Comparison of ENCODE assay signal across 20 cellular contexts in the genomic region with DNA sequence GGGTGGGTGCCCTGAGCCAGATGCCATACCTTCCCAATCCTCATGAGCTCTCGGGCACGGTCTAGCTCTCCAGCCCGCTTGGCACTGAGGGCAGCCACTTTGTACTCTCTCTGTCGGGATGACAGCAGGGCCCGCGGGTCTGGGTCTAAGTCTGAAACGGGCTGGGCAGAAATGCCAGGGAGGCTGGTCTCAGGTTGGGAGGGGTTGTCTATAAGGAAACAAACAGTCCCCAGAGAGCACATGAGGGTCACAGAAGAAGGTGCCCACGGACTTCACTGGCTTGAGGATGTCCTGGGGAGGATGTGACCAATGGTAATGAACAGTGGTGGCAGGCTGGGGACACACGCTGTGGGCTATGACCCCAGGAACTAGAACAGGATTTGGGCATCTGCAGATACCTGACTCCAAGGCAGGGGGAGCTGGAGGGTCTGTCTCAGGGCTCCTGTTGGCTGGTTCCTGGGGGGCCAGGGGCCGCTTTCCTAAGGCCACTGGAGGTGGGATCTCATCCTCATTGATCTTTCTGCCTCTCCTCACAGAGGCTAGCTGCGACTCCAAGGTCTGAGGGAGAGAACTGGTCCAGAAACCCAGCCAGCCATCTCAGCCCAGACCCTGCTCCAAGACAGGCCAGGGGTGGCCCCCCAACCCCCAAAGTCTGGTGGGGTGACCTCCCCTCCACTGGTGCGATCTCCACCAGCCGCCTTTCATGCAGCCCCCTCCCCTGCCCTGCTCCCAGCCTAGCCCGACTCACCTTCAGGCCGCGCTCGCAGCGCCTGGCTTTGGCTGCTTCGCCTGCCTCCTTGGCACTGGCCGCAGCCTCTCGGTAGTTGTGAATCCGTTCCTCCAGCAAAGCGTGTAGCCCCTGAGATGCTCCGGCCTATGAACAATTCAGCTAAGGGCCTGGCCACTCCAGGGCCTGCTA.
"Had no signal": no experiment of that assay in that cellular context is flagged by ENCODE, and none has a peak within 500 bp of the region (broad histone marks: within the 10 kb centered on the region; RNA-seq: fewer than 3 reads in every experiment).

No MANE protein-coding gene starts in this region.

- ATAC-seq: gastroesophageal sphincter; left cardiac atrium; stimulated activated naive B cell treated with anti-CD40 and anti-IgM and Interleukin-4, amounts not matched to agents 10 μg/mL and 1 μg/mL and 100 μg/mL, for 72 hours had no signal

- H3K4me3 ChIP-seq: coronary artery, gastroesophageal sphincter, sigmoid colon, smooth muscle cell, transverse colon had no signal

- H3K27me3 ChIP-seq: gastroesophageal sphincter, sigmoid colon, transverse colon had no signal

- DNase-seq: activated CD4-positive, CD25-positive, alpha-beta regulatory T cell treated with anti-CD3 and anti-CD28 coated beads, Interleukin-2, amount 50 U/mL, for 72 hours; activated CD8-positive, alpha-beta memory T cell treated with anti-CD3 and anti-CD28 coated beads, Interleukin-2, amount 50 U/mL, for 4 hours; activated naive CD4-positive, alpha-beta T cell treated with anti-CD3 and anti-CD28 coated beads for 36 hours; activated naive CD8-positive, alpha-beta T cell treated with anti-CD3 and anti-CD28 coated beads, Interleukin-2, amount 10 ng/mL, durations not matched to agents 7 days and 5 days; activated T-cell treated with anti-CD3 and anti-CD28 coated beads, Interleukin-2, amount 50 U/mL, for 48 hours; amniotic stem cell; head of caudate nucleus; islet precursor cell; left cardiac atrium; nephron progenitor cell; sigmoid colon; stimulated activated CD4-positive, alpha-beta T cell treated with anti-CD3 and anti-CD28 coated beads, Interleukin-15, amount 100 ng/mL, for 24 hours; stimulated activated naive B cell treated with anti-CD40 and anti-IgM and Interleukin-4, amounts not matched to agents 10 μg/mL and 1 μg/mL and 100 μg/mL, for 72 hours; transverse colon had no signal

- H3K9me3 Mint-ChIP-seq: activated naive CD4-positive, alpha-beta T cell treated with anti-CD3 and anti-CD28 coated beads for 36 hours; activated naive CD8-positive, alpha-beta T cell treated with anti-CD3 and anti-CD28 coated beads, Interleukin-2, amount 10 ng/mL, durations not matched to agents 7 days and 5 days; nephron progenitor cell; stimulated activated naive B cell treated with anti-CD40 and anti-IgM and Interleukin-4, amounts not matched to agents 10 μg/mL and 1 μg/mL and 100 μg/mL, for 72 hours; T-helper 2 cell treated with Interferon-gamma antibody and Interleukin-4, amounts not matched to agents 5 μg/mL and 100 μg/mL, for 36 hours had no signal

- H3K27ac Mint-ChIP-seq: activated naive CD4-positive, alpha-beta T cell treated with anti-CD3 and anti-CD28 coated beads for 36 hours; activated naive CD8-positive, alpha-beta T cell treated with anti-CD3 and anti-CD28 coated beads, Interleukin-2, amount 10 ng/mL, durations not matched to agents 7 days and 5 days; stimulated activated naive B cell treated with anti-CD40 and anti-IgM and Interleukin-4, amounts not matched to agents 10 μg/mL and 1 μg/mL and 100 μg/mL, for 72 hours; T-helper 2 cell treated with Interferon-gamma antibody and Interleukin-4, amounts not matched to agents 5 μg/mL and 100 μg/mL, for 36 hours had no signal

- H3K27me3 Mint-ChIP-seq: activated naive CD8-positive, alpha-beta T cell treated with anti-CD3 and anti-CD28 coated beads, Interleukin-2, amount 10 ng/mL, durations not matched to agents 7 days and 5 days; stimulated activated naive B cell treated with anti-CD40 and anti-IgM and Interleukin-4, amounts not matched to agents 10 μg/mL and 1 μg/mL and 100 μg/mL, for 72 hours had no signal

- H3K9me3 ChIP-seq: gastroesophageal sphincter, sigmoid colon, transverse colon had no signal

- H3K4me3 Mint-ChIP-seq: activated naive CD4-positive, alpha-beta T cell treated with anti-CD3 and anti-CD28 coated beads for 36 hours; activated naive CD8-positive, alpha-beta T cell treated with anti-CD3 and anti-CD28 coated beads, Interleukin-2, amount 10 ng/mL, durations not matched to agents 7 days and 5 days; nephron progenitor cell; stimulated activated naive B cell treated with anti-CD40 and anti-IgM and Interleukin-4, amounts not matched to agents 10 μg/mL and 1 μg/mL and 100 μg/mL, for 72 hours; T-helper 2 cell treated with Interferon-gamma antibody and Interleukin-4, amounts not matched to agents 5 μg/mL and 100 μg/mL, for 36 hours had no signal

- H3K27ac ChIP-seq: coronary artery, epithelial cell of prostate, gastroesophageal sphincter, sigmoid colon, transverse colon, VCaP had no signal
